ENCODE assay signal across 8 cellular contexts in the genomic region with DNA sequence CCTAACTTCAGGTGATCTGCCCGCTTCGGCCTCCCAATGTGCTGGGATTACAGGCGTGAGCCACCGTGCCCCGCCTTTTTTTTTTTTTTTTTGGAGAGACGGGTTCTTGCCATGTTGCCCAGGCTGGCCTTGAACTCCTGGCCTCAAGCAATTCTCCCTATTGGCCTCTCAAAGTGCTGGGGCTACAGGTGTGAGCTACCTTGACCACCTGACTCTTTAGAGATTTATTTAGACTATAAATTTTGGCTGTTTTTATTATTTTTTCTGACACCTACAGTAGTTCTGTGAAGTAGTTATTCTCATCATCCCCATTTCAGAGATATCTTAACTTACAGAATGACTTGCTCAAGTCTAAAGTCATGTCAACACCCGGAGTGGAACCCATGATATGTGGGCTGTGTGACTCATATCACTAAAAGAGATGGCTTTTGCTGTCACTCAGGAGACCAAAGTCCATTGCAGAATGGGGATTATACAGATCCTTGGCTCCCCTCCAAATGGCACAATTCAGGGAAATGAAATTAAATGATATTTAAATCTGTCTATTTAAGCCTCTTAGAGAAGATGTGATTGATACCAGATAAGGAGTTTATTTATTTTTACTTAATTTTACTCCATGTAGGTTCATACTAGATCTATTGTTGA.
DNase-seq lines count a peak whose midpoint lies in the region; TF ChIP-seq lines count a peak whose summit lies in the region.

No MANE protein-coding gene starts in this region.

- no peak overlapping the region for H3K4me3 Mint-ChIP-seq in HFFc6

- peak overlapping the region; percentile 49; the same call in 1 of the 2 replicates for H3K27ac Mint-ChIP-seq in HFFc6

- H3K9me3 Mint-ChIP-seq in HFFc6, result no peaks in the 10 kb centered on the region

- H3K4me1 Mint-ChIP-seq in HFFc6 (ENCODE audit: low read depth), result peaks cover 24% of the 10 kb centered on the region

- no peak for TF ChIP-seq CTCF in HFFc6 (IDR thresholded peaks at IDR 0.05)
- TF ChIP-seq CTCF in retinal pigment epithelial cell (conservative IDR thresholded peaks at IDR 0.05; ENCODE audit: low read depth, low read length), result no peak

- no peak overlapping the region for H3K4me3 ChIP-seq in retinal pigment epithelial cell (ENCODE audit: low read length)

- H3K27me3 Mint-ChIP-seq in HFFc6 (ENCODE audit: insufficient read depth), result no peaks in the 10 kb centered on the region

- DNase-seq in NOMO-1 treated with DMSO at 0.1 percent for 48 hours (lab: John Stamatoyannopoulos, UW; ENCODE audit: unreplicated experiment) (peak; percentile 45), NOMO-1 treated with dmso at 0.1 percent for 144 hours (lab: John Stamatoyannopoulos, UW; ENCODE audit: unreplicated experiment) (no peak), HFFc6 (peak; percentile 20), NCI-H524 (lab: John Stamatoyannopoulos, UW) (peak; percentile 65 to 82), retinal pigment epithelial cell (ENCODE audit: low read depth) (peak; percentile 82), HPDE6-E6E7 (ENCODE audit: extremely low spot score) (no peak), germinal center (ENCODE audit: low spot score) (no peak), UCSD-AML1 (lab: John Stamatoyannopoulos, UW; ENCODE audit: unreplicated experiment) (no peak)

- no peaks in the 10 kb centered on the region for H3K36me3 Mint-ChIP-seq in HFFc6 (ENCODE audit: low read depth)

Comparison
In these comparisons a context has a peak if more than half of its experiments do, and no peak if none do; other contexts are left out.
1. DNase-seq: peak in NOMO-1 treated with DMSO at 0.1 percent for 48 hours (single experiment), HFFc6 (single experiment), NCI-H524 (2 of 2) and retinal pigment epithelial cell (single experiment); none in NOMO-1 treated with dmso at 0.1 percent for 144 hours (single experiment), HPDE6-E6E7 (single experiment), germinal center (single experiment) and UCSD-AML1 (single experiment).